8 cellular contexts compared by ENCODE assay signal in the genomic region with DNA sequence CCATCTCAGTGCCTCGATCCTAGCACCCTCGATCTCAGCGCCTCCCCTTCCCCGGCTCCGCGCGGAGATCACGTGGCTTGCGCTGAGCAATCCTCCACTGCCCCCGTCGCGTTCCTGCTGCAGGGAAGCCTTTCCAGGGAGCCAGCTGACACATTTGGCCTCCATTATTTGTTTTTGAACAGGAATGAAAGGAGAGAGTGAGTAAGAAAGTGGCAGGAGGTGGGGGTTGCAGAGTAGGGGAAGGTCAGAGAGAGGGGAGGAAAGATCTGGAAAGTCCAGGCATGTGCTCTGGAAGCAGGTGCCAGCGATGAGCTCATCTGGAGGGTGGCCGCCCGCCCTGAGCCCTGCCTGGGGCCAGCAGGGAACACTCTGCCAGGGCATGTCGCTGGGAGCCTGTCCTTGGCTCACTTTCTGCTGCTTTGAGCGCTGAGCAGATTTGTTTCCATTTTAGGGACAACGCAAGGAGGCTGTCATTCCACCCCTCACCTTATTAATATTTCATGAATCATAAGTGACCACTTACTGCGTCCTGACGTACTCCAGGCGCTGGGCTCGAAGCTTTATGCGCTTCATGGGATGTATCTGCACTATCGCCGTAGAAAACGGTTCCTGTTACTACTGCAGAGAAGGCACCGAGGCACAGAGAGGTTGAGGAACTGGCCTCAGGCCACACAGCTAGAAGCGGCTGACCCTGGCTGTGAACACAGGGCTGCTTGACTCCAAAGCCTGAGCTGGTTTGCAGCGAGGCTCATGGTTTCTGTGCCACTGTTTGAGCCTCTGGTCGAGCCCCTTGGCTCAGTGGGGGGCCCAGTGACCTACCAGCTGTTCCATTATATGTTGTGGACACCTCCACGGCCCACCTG.
DNase-seq lines count a peak whose midpoint lies in the region; ATAC-seq, FAIRE-seq and TF ChIP-seq lines count a peak whose summit lies in the region.

No MANE protein-coding gene starts in this region.

- FAIRE-seq in endothelial cell of umbilical vein (lab: Jason Lieb, UNC): peak; percentile 96

- no peak for TF ChIP-seq CTCF in A673 (conservative IDR thresholded peaks at IDR 0.05; ENCODE audit: low read depth, low read length)
- no peak for TF ChIP-seq CTCF in endothelial cell of umbilical vein (IDR thresholded peaks at IDR 0.05; ENCODE audit: extremely low read depth in 1 of 2, insufficient read depth in 1 of 2, low read depth in 1 of 2, low read length in 2 of 2)
- no peak for TF ChIP-seq CTCF in vagina (IDR thresholded peaks at IDR 0.05)

- no peaks in the 10 kb centered on the region for H3K79me2 ChIP-seq in endothelial cell of umbilical vein (ENCODE audit: control insufficient read depth, insufficient read depth, low read length)

- no peak for ATAC-seq in HG03159 (IDR thresholded peaks at IDR 0.05; ENCODE audit: unreplicated experiment)

- no peak overlapping the region for H2AFZ ChIP-seq in endothelial cell of umbilical vein (ENCODE audit: low read depth, low read length)

- CTCF ChIA-PET in A673 (lab: Charles Lee): no interaction called here
- CTCF ChIA-PET in endothelial cell of umbilical vein (lab: Charles Lee): interaction anchor here (0.6 to 9.9 kb wide), 11 partner anchors 10 to 93 kb away, joined by 3 to 128 read pairs (median 6); no protein-coding TSS in a partner anchor

- POLR2A ChIA-PET in A673 (lab: Charles Lee; ENCODE audit: low non-redundant PET) (interaction anchor here (0.7 kb wide), 1 partner anchor 36 kb away, joined by 3 read pairs; no protein-coding TSS in a partner anchor), endothelial cell of umbilical vein (lab: Charles Lee) (interaction anchor here (0.8 to 1.2 kb wide), 3 partner anchors 11 to 65 kb away, joined by 3 to 4 read pairs (median 4); no protein-coding TSS in a partner anchor)

- H3K27ac ChIP-seq in A673 (ENCODE audit: low read depth, low read length, poor library complexity, severe bottlenecking) (peak overlapping the region; percentile 8), endothelial cell of umbilical vein (ENCODE audit: insufficient read depth, low read depth, low read length) (peak overlapping the region; percentile 66), vagina (peak overlapping the region; percentile 98)

- DNase-seq in A673 (ENCODE audit: low spot score) (no peak), NCI-H2196 (lab: John Stamatoyannopoulos, UW; ENCODE audit: unreplicated experiment) (peak; percentile 82), endothelial cell of umbilical vein (ENCODE audit: low read depth, low spot score) (peak; percentile 97), mucosa of gallbladder (ENCODE audit: low spot score) (peak; percentile 90), vagina (ENCODE audit: extremely low spot score in 2 of 2) (peak in 1 of 2 donors; percentile 99), SKM-1 treated with dmso at 0.1 percent for 144 hours (lab: John Stamatoyannopoulos, UW; ENCODE audit: unreplicated experiment) (no peak)
- DNase-seq in activated CD4-positive, alpha-beta T cell treated with anti-CD3 and anti-CD28 coated beads for 1 hour: no peak

- H3K4me3 ChIP-seq in A673 (ENCODE audit: low read depth, low read length, poor library complexity, severe bottlenecking): no peak overlapping the region
- H3K4me3 ChIP-seq in endothelial cell of umbilical vein (replicated peaks in 1 of 3; ENCODE audit: insufficient read depth in 1 of 3, low read depth in 1 of 3, low read length in 3 of 3): no peak overlapping the region
- peak overlapping the region in 1 of 2 donors; percentile 19 for H3K4me3 ChIP-seq in vagina

- H3K9me1 ChIP-seq in endothelial cell of umbilical vein (replicated peaks; ENCODE audit: control insufficient read depth, extremely low read depth, insufficient read depth, low read length): no peaks in the 10 kb centered on the region

- BruUV-seq in A673 (replicated peaks; lab: Mats Ljungman, UMichigan) (no TSS peak), endothelial cell of umbilical vein (replicated peaks; lab: Mats Ljungman, UMichigan) (no TSS peak)

- no peak overlapping the region for H3K9ac ChIP-seq in endothelial cell of umbilical vein (replicated peaks; ENCODE audit: extremely low read depth, insufficient read depth, low read length)

- no peak overlapping the region for H3K4me2 ChIP-seq in endothelial cell of umbilical vein (ENCODE audit: insufficient read depth, low read length)

- H3K4me1 ChIP-seq in A673 (ENCODE audit: insufficient read depth, low read length, poor library complexity, severe bottlenecking) (peaks cover 77% of the 10 kb centered on the region), endothelial cell of umbilical vein (ENCODE audit: control insufficient read depth, extremely low read depth, insufficient read depth, low read length) (peaks cover 41% of the 10 kb centered on the region), vagina (peaks cover 100% of the 10 kb centered on the region)

- dilution Hi-C loops in endothelial cell of umbilical vein (cut with MboI; ENCODE audit: extremely low pct_ligation_motif_present, low sequenced_read_pairs): no loop called here

- H3K27me3 ChIP-seq in A673 (replicated peaks; ENCODE audit: insufficient read depth, low read depth, low read length, poor library complexity) (no peaks in the 10 kb centered on the region), endothelial cell of umbilical vein (ENCODE audit: control insufficient read depth in 2 of 2, insufficient read depth in 2 of 2, low read length in 2 of 2) (no peaks in the 10 kb centered on the region), vagina (no peaks in the 10 kb centered on the region)

- intact Hi-C loops in A673 (cut with micrococcal nuclease; ENCODE audit: unreplicated experiment) (no loop called here), endothelial cell of umbilical vein (cut with micrococcal nuclease) (loop anchor here (1.0 to 2.0 kb wide), 4 partner anchors 19 to 50 kb away; no protein-coding TSS in a partner anchor), vagina (cut with DNase I) (loop anchor here (5.0 kb wide), 1 partner anchor 47 kb away; no protein-coding TSS in a partner anchor)

- H4K20me1 ChIP-seq in endothelial cell of umbilical vein (replicated peaks; ENCODE audit: control insufficient read depth, extremely low read depth, insufficient read depth, low read length): no peaks in the 10 kb centered on the region

- no peak for TF ChIP-seq POLR2A in endothelial cell of umbilical vein (IDR thresholded peaks at IDR 0.05; ENCODE audit: low read depth, low read length)
- peak in 1 of 2 donors; percentile 30 for TF ChIP-seq POLR2A in vagina (IDR thresholded peaks at IDR 0.05)

- H3K36me3 ChIP-seq in A673 (ENCODE audit: insufficient read depth, low read length, poor library complexity, severe bottlenecking) (no peaks in the 10 kb centered on the region), endothelial cell of umbilical vein (ENCODE audit: control insufficient read depth in 2 of 2, extremely low read depth in 1 of 2, insufficient read depth in 2 of 2, low read length in 2 of 2) (no peaks in the 10 kb centered on the region), vagina (no peaks in the 10 kb centered on the region)

- H3K9me3 ChIP-seq in A673 (ENCODE audit: low read depth, low read length, poor library complexity, severe bottlenecking): no peaks in the 10 kb centered on the region
- H3K9me3 ChIP-seq in endothelial cell of umbilical vein (replicated peaks; ENCODE audit: control insufficient read depth, insufficient read depth, low read length): no peaks in the 10 kb centered on the region
- H3K9me3 ChIP-seq in vagina: no peaks in the 10 kb centered on the region

TF ChIP-seq in endothelial cell of umbilical vein, 7 proteins besides CTCF, POLR2A, EP300 and RAD21:
- TF ChIP-seq, protein P1, sequence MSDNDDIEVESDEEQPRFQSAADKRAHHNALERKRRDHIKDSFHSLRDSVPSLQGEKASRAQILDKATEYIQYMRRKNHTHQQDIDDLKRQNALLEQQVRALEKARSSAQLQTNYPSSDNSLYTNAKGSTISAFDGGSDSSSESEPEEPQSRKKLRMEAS (IDR thresholded peaks at IDR 0.05; ENCODE audit: insufficient read depth, insufficient read length): peak; percentile 53
- TF ChIP-seq FOS (IDR thresholded peaks at IDR 0.05; ENCODE audit: borderline replicate concordance, insufficient read depth, low read length) (peak; percentile 57), JUN (IDR thresholded peaks at IDR 0.05; ENCODE audit: borderline replicate concordance, insufficient read depth, insufficient read length, low read depth) (peak; percentile 44), EZH2 (IDR thresholded peaks at IDR 0.05; ENCODE audit: borderline replicate concordance, low read depth, low read length, severe bottlenecking) (no peak), MYC (IDR thresholded peaks at IDR 0.05; ENCODE audit: low read depth, low read length) (peak; percentile 17), GATA2 (IDR thresholded peaks at IDR 0.05; ENCODE audit: insufficient read depth, insufficient read length, low read depth, low read length) (no peak), POLR2AphosphoS5 (IDR thresholded peaks at IDR 0.05; ENCODE audit: insufficient read depth, low read depth, low read length) (peak; percentile 40)

Comparison
In these comparisons a context has a peak if more than half of its experiments do, and no peak if none do; other contexts are left out.
1. DNase-seq: peak in NCI-H2196 (single experiment), endothelial cell of umbilical vein (single experiment) and mucosa of gallbladder (single experiment); none in A673 (single experiment), activated CD4-positive, alpha-beta T cell treated with anti-CD3 and anti-CD28 coated beads for 1 hour (single experiment) and SKM-1 treated with dmso at 0.1 percent for 144 hours (single experiment).
2. H3K27ac ChIP-seq: peak in every context shown above with its lines; median percentile 98 in vagina; 66 in endothelial cell of umbilical vein; 8 in A673.